Comparison of ENCODE assay signal across 17 cellular contexts in the genomic region with DNA sequence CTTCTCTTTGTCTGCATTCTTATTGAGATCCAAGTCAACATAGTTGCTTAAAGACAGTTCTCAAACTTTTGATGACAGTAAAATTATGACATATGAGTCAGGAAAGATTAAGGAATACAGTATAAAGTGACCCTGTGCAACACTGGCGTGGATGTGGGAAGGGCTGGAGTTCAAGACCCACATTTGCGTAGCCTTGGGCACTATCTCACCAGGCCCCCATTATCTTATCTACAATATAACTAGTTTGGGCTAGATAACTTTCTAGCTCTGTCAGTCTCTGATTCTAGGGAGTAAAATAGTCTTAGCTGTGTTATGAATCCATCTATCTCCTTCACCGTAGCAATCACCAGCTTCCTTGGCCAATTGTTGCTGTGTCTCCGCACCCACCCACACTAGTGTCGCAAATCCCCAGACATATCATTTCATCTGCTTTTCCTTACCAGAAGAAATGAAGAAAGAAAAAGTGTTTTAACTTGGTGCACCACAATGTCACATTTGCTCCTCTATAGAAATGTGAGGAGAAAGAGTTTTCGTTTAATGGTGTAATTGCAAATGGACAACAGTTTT. TPM values are rescaled to one million over a fixed set of nuclear protein-coding genes. Genes with fewer than 3 reads are reported as not detected.
"Had no signal": no experiment of that assay in that cellular context is flagged by ENCODE, and none has a peak within 500 bp of the region (broad histone marks: within the 10 kb centered on the region; RNA-seq: fewer than 3 reads in every experiment).

No MANE protein-coding gene starts in this region.

- H3K27ac ChIP-seq: neutrophil, psoas muscle, SJCRH30 had no signal

- DNase-seq: activated CD4-positive, alpha-beta T cell treated with anti-CD3 and anti-CD28 coated beads, Interleukin-2, amount 50 U/mL, for 48 hours; activated gamma-delta T cell treated with Interleukin-2 at 50 U/mL for 16 hours; activated naive CD8-positive, alpha-beta T cell treated with anti-CD3 and anti-CD28 coated beads for 36 hours; activated T-cell treated with anti-CD3 and anti-CD28 coated beads, Interleukin-2, amount 50 U/mL, for 72 hours; caudate nucleus; effector memory CD8-positive, alpha-beta T cell; SJCRH30; stimulated activated CD4-positive, alpha-beta T cell treated with anti-CD3 and anti-CD28 coated beads, Interleukin-4, amount 100 ng/mL, for 24 hours had no signal

- H3K9me3 ChIP-seq: neutrophil, psoas muscle, SJCRH30, testis had no signal

- H3K4me3 ChIP-seq: psoas muscle, SJCRH30, testis had no signal

- H3K4me3 Mint-ChIP-seq: activated naive CD8-positive, alpha-beta T cell treated with anti-CD3 and anti-CD28 coated beads for 36 hours; activated T-cell treated with anti-CD3 and anti-CD28 coated beads, Interleukin-2, amount 50 U/mL, for 72 hours; dendritic cell treated with granulocyte-macrophage colony-stimulating factor and Interleukin-4, amounts not matched to agents 40 ng/mL and 50 ng/mL, for 4 days; effector memory CD8-positive, alpha-beta T cell; memory B cell; stimulated activated naive CD8-positive, alpha-beta T cell treated with anti-CD3 and anti-CD28 coated beads, Interleukin-15, Interleukin-2, amounts not matched to agents 100 ng/mL and 50 ng/mL, for 24 hours; T-helper 2 cell treated with Interferon-gamma antibody and Interleukin-4, amounts not matched to agents 5 μg/mL and 100 μg/mL, for 36 hours had no signal

- H3K27me3 Mint-ChIP-seq: dendritic cell treated with granulocyte-macrophage colony-stimulating factor and Interleukin-4, amounts not matched to agents 40 ng/mL and 50 ng/mL, for 4 days had no signal

- H3K27ac Mint-ChIP-seq: activated naive CD8-positive, alpha-beta T cell treated with anti-CD3 and anti-CD28 coated beads for 36 hours; activated T-cell treated with anti-CD3 and anti-CD28 coated beads, Interleukin-2, amount 50 U/mL, for 72 hours; dendritic cell treated with granulocyte-macrophage colony-stimulating factor and Interleukin-4, amounts not matched to agents 40 ng/mL and 50 ng/mL, for 4 days; effector memory CD8-positive, alpha-beta T cell; memory B cell; stimulated activated naive CD8-positive, alpha-beta T cell treated with anti-CD3 and anti-CD28 coated beads, Interleukin-15, Interleukin-2, amounts not matched to agents 100 ng/mL and 50 ng/mL, for 24 hours; T-helper 2 cell treated with Interferon-gamma antibody and Interleukin-4, amounts not matched to agents 5 μg/mL and 100 μg/mL, for 36 hours had no signal

- H3K9me3 Mint-ChIP-seq: activated naive CD8-positive, alpha-beta T cell treated with anti-CD3 and anti-CD28 coated beads for 36 hours; dendritic cell treated with granulocyte-macrophage colony-stimulating factor and Interleukin-4, amounts not matched to agents 40 ng/mL and 50 ng/mL, for 4 days; effector memory CD8-positive, alpha-beta T cell; stimulated activated naive CD8-positive, alpha-beta T cell treated with anti-CD3 and anti-CD28 coated beads, Interleukin-15, Interleukin-2, amounts not matched to agents 100 ng/mL and 50 ng/mL, for 24 hours; T-helper 2 cell treated with Interferon-gamma antibody and Interleukin-4, amounts not matched to agents 5 μg/mL and 100 μg/mL, for 36 hours had no signal

- H3K4me1 Mint-ChIP-seq: activated naive CD8-positive, alpha-beta T cell treated with anti-CD3 and anti-CD28 coated beads for 36 hours; memory B cell had no signal

- ATAC-seq: activated CD4-positive, CD25-positive, alpha-beta regulatory T cell treated with anti-CD3 and anti-CD28 coated beads, Interleukin-2, amount 50 U/mL, for 24 hours; activated T-cell treated with anti-CD3 and anti-CD28 coated beads, Interleukin-2, amount 50 U/mL, for 72 hours; effector memory CD8-positive, alpha-beta T cell had no signal

- H3K36me3 Mint-ChIP-seq: activated naive CD8-positive, alpha-beta T cell treated with anti-CD3 and anti-CD28 coated beads for 36 hours; memory B cell had no signal

- H3K4me1 ChIP-seq: psoas muscle, SJCRH30 had no signal

- H3K36me3 ChIP-seq: neutrophil, SJCRH30 had no signal

- FAIRE-seq: urothelium cell line had no signal

- H3K27me3 ChIP-seq: neutrophil, SJCRH30, testis had no signal

RNA-seq across cellular contexts. Expression of gene TM4SF4, which starts 14.9 kb away (rescaled TPM):
- total RNA-seq: activated naive CD8-positive, alpha-beta T cell treated with anti-CD3 and anti-CD28 coated beads for 36 hours; activated T-cell treated with anti-CD3 and anti-CD28 coated beads, Interleukin-2, amount 50 U/mL, for 72 hours; SJCRH30 had no signal
